Comparison of ENCODE assay signal across 19 cellular contexts in genomic region chr13:47004552-47004951, GRCh38.
"Had no signal": no experiment of that assay in that cellular context is flagged by ENCODE, and none has a peak within 500 bp of the region (broad histone marks: within the 10 kb centered on the region; RNA-seq: fewer than 3 reads in every experiment).

No MANE protein-coding gene starts in this region.

- H3K4me1 ChIP-seq: colonic mucosa, gastroesophageal sphincter, right atrium auricular region, sigmoid colon, suprapubic skin, thyroid gland had no signal

- H3K9me3 Mint-ChIP-seq: endodermal cell, type B pancreatic cell had no signal

- H3K36me3 Mint-ChIP-seq: naive thymus-derived CD4-positive, alpha-beta T cell; type B pancreatic cell had no signal

- H3K9me3 ChIP-seq: colonic mucosa, gastroesophageal sphincter, ovary, right atrium auricular region, sigmoid colon, suprapubic skin, thyroid gland had no signal

- H3K4me3 ChIP-seq: colonic mucosa, gastroesophageal sphincter, lung, ovary, right atrium auricular region, sigmoid colon, suprapubic skin, thyroid gland had no signal

- H3K27ac ChIP-seq: colonic mucosa, gastroesophageal sphincter, ovary, right atrium auricular region, sigmoid colon, suprapubic skin, thyroid gland had no signal

- DNase-seq: colonic mucosa; dermis blood vessel endothelial cell; endodermal cell; left colon; left ventricle myocardium superior; naive thymus-derived CD4-positive, alpha-beta T cell; ovary; sigmoid colon; small intestine; stimulated activated CD4-positive, alpha-beta T cell treated with anti-CD3 and anti-CD28 coated beads, Interleukin-12 subunit alpha, Interleukin-12 subunit beta, amount 100 ng/mL, for 4 hours; stimulated activated naive CD8-positive, alpha-beta T cell treated with anti-CD3 and anti-CD28 coated beads, Interleukin-15, Interleukin-2, amounts not matched to agents 100 U/mL and 50 U/mL, for 24 hours; thyroid gland had no signal

- H3K4me3 Mint-ChIP-seq: endodermal cell; naive thymus-derived CD4-positive, alpha-beta T cell; type B pancreatic cell had no signal

- H3K27ac Mint-ChIP-seq: endodermal cell; naive thymus-derived CD4-positive, alpha-beta T cell; type B pancreatic cell had no signal

- H3K4me1 Mint-ChIP-seq: naive thymus-derived CD4-positive, alpha-beta T cell had no signal

- ATAC-seq: gastroesophageal sphincter; left colon; left ventricle myocardium superior; naive thymus-derived CD4-positive, alpha-beta T cell; stimulated activated naive CD8-positive, alpha-beta T cell treated with anti-CD3 and anti-CD28 coated beads, Interleukin-15, Interleukin-2, amounts not matched to agents 100 U/mL and 50 U/mL, for 24 hours had no signal

- H3K27me3 ChIP-seq: colonic mucosa, gastroesophageal sphincter, ovary, sigmoid colon, suprapubic skin, thyroid gland had no signal

- FAIRE-seq: endothelial cell of umbilical vein, small intestine, urothelium cell line had no signal

- H3K36me3 ChIP-seq: colonic mucosa, gastroesophageal sphincter, ovary, right atrium auricular region, sigmoid colon, suprapubic skin, thyroid gland had no signal
